ENCODE assay signal across 1 cellular context in genomic region chr5:178545156-178545555, GRCh38.
TF ChIP-seq lines count a peak whose summit lies in the region.

No MANE protein-coding gene starts in this region.

TF ChIP-seq in GM12891, 5 proteins besides CTCF, POLR2A, EP300 and RAD21:
- TF ChIP-seq POLR2AphosphoS5 (IDR thresholded peaks at IDR 0.05; ENCODE audit: low read depth, low read length) (no peak), POU2F2 (IDR thresholded peaks at IDR 0.05; ENCODE audit: low read depth, low read length) (no peak), TAF1 (IDR thresholded peaks at IDR 0.05; ENCODE audit: low read depth, low read length) (no peak), PAX5 (IDR thresholded peaks at IDR 0.05; ENCODE audit: insufficient read depth, low read length, severe bottlenecking) (no peak), SPI1 (IDR thresholded peaks at IDR 0.05; ENCODE audit: low read depth, low read length) (no peak)
